Comparison of ENCODE assay signal across 1 cellular context in genomic region chr5:114010362-114010761, GRCh38.
TF ChIP-seq lines count a peak whose summit lies in the region.

No MANE protein-coding gene starts in this region.

TF ChIP-seq in SK-N-SH, 30 proteins besides CTCF, POLR2A, EP300 and RAD21 (continued from another document):
- TF ChIP-seq EZH2phosphoT487 (IDR thresholded peaks at IDR 0.05; ENCODE audit: borderline replicate concordance, low read depth) (no peak), MAX (IDR thresholded peaks at IDR 0.05; ENCODE audit: low read depth) (no peak), YY1 (IDR thresholded peaks at IDR 0.05; ENCODE audit: low read depth) (no peak), MEF2A (IDR thresholded peaks at IDR 0.05; ENCODE audit: borderline replicate concordance, low read depth) (no peak), NFIC (IDR thresholded peaks at IDR 0.05; ENCODE audit: borderline replicate concordance) (no peak), CHD2 (IDR thresholded peaks at IDR 0.05; ENCODE audit: low read length, partially characterized antibody) (no peak), RCOR1 (IDR thresholded peaks at IDR 0.05; ENCODE audit: low read length) (no peak), JUND (IDR thresholded peaks at IDR 0.05) (no peak), FOSL2 (IDR thresholded peaks at IDR 0.05; ENCODE audit: borderline replicate concordance, low read depth) (no peak), USF2 (IDR thresholded peaks at IDR 0.05; ENCODE audit: borderline replicate concordance, low read depth, low read length) (no peak), RFX5 (IDR thresholded peaks at IDR 0.05; ENCODE audit: low read length) (no peak), USF1 (IDR thresholded peaks at IDR 0.05; ENCODE audit: borderline replicate concordance, low read depth) (no peak), GABPA (IDR thresholded peaks at IDR 0.05; ENCODE audit: low read depth) (no peak), GATA2 (CRISPR knock-in tag; IDR thresholded peaks at IDR 0.05) (no peak), PBX3 (IDR thresholded peaks at IDR 0.05) (no peak), ELF1 (IDR thresholded peaks at IDR 0.05) (no peak)
